Comparison of ENCODE assay signal across 2 cellular contexts in the genomic region with DNA sequence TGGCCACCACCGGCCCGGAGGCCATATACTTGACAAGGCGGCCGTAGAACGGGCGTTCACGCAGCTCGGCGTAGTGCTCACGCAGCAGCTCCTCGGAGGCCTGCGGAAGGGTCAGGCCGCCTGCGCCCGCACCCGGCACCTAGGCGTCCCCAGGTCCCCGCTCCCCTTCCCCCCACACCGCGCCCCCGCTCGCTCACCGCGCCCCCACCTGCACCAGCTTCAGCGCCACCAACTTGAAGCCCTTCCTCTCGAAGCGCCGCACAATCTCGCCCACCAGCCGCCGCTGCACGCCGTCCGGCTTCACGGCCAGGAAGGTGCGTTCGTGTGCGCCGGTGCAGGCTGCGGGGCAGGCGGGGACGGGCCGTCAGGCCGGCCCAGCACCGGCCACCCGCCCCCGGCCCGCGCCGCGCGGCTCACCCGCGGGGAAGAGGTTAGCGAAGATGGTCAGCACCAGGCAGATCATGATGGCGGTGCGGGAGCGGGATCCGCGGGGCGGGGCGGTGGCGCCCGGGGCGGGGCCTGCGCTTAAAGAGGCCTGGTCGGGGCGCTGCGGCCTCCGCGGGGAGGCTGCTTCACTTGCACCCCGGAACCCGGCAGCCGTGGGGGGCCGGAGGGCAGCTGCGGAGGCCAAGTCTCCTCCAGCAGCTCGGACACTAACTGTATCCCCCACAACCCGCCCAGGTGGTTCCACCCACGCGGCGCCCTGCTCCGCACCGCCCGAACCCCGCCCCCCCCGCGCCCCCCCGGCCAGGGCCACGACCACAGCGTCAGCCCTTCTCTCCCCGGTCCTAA.
A peak's percentile ranks its signal among the peaks of the same experiment; 100 is the strongest.
TF ChIP-seq lines count a peak whose summit lies in the region.

A gene (minus strand): TSS at position 472 of the 792 bp plus-strand sequence. CDS start 9 bp downstream, at position 463.

TF ChIP-seq in Ishikawa, 13 proteins besides CTCF, POLR2A, EP300 and RAD21 (continued from another document):
- TF ChIP-seq, protein P1, sequence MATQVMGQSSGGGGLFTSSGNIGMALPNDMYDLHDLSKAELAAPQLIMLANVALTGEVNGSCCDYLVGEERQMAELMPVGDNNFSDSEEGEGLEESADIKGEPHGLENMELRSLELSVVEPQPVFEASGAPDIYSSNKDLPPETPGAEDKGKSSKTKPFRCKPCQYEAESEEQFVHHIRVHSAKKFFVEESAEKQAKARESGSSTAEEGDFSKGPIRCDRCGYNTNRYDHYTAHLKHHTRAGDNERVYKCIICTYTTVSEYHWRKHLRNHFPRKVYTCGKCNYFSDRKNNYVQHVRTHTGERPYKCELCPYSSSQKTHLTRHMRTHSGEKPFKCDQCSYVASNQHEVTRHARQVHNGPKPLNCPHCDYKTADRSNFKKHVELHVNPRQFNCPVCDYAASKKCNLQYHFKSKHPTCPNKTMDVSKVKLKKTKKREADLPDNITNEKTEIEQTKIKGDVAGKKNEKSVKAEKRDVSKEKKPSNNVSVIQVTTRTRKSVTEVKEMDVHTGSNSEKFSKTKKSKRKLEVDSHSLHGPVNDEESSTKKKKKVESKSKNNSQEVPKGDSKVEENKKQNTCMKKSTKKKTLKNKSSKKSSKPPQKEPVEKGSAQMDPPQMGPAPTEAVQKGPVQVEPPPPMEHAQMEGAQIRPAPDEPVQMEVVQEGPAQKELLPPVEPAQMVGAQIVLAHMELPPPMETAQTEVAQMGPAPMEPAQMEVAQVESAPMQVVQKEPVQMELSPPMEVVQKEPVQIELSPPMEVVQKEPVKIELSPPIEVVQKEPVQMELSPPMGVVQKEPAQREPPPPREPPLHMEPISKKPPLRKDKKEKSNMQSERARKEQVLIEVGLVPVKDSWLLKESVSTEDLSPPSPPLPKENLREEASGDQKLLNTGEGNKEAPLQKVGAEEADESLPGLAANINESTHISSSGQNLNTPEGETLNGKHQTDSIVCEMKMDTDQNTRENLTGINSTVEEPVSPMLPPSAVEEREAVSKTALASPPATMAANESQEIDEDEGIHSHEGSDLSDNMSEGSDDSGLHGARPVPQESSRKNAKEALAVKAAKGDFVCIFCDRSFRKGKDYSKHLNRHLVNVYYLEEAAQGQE (IDR thresholded peaks at IDR 0.05; ENCODE audit: low read depth), result no peak
- no peak for TF ChIP-seq NFIC (IDR thresholded peaks at IDR 0.05)
- TF ChIP-seq, protein P2, sequence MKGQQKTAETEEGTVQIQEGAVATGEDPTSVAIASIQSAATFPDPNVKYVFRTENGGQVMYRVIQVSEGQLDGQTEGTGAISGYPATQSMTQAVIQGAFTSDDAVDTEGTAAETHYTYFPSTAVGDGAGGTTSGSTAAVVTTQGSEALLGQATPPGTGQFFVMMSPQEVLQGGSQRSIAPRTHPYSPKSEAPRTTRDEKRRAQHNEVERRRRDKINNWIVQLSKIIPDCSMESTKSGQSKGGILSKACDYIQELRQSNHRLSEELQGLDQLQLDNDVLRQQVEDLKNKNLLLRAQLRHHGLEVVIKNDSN (IDR thresholded peaks at IDR 0.05), result no peak
- no peak for TF ChIP-seq FOXM1 (IDR thresholded peaks at IDR 0.05; ENCODE audit: borderline replicate concordance, low read depth)
- TF ChIP-seq ZBTB7A (IDR thresholded peaks at IDR 0.05; ENCODE audit: low read depth), result no peak

TF ChIP-seq in K562, 482 proteins besides CTCF, POLR2A, EP300 and RAD21 (continued from another document and continues in another):
- TF ChIP-seq POLR2AphosphoS2 (IDR thresholded peaks at IDR 0.05; ENCODE audit: low read length) (0 out of 2 replicates have a peak, but pooled peaks have one; percentile 25), EGR1 (conservative IDR thresholded peaks at IDR 0.05) (peak; percentile 77), CXXC5 (CRISPR knock-in tag; IDR thresholded peaks at IDR 0.05) (peak; percentile 44; the same call in 1 of the 2 replicates), ZNF282 (CRISPR knock-in tag; IDR thresholded peaks at IDR 0.05) (no peak), CTBP1 (IDR thresholded peaks at IDR 0.05; ENCODE audit: borderline replicate concordance) (peak; percentile 31; the same call in 1 of the 2 replicates), POLR2G (IDR thresholded peaks at IDR 0.05; ENCODE audit: low read depth, low read length) (peak; percentile 75), YY1 (IDR thresholded peaks at IDR 0.05; ENCODE audit: borderline replicate concordance in 1 of 3, control insufficient read depth in 1 of 3, extremely low read depth in 1 of 3, insufficient read depth in 3 of 3, insufficient read length in 1 of 3, insufficient replicate concordance in 2 of 3, low read depth in 1 of 3, low read length in 2 of 3) (peak in 2 of 3 experiments; percentile 71 to 84), CREB1 (IDR thresholded peaks at IDR 0.05) (0 out of 2 replicates have a peak, but pooled peaks have one; percentile 16), CREB1 (CRISPR knock-in tag; IDR thresholded peaks at IDR 0.05) (no peak), NRF1 (conservative IDR thresholded peaks at IDR 0.05 in 1 of 2, IDR thresholded peaks at IDR 0.05 in 1 of 2) (peak; percentile 5 to 21; a peak in 1 of 4 replicates), ZNF445 (CRISPR knock-in tag; IDR thresholded peaks at IDR 0.05; ENCODE audit: low read depth) (no peak), SIN3B (IDR thresholded peaks at IDR 0.05; ENCODE audit: low read depth) (peak; percentile 65; the same call in 1 of the 2 replicates), ZNF699 (CRISPR knock-in tag; IDR thresholded peaks at IDR 0.05; ENCODE audit: insufficient replicate concordance) (no peak), SIN3A (IDR thresholded peaks at IDR 0.05; ENCODE audit: borderline replicate concordance in 2 of 2, control insufficient read depth in 1 of 2, low read depth in 2 of 2, low read length in 2 of 2) (peak; percentile 59 to 76; a peak in 2 of 4 replicates), KDM5B (IDR thresholded peaks at IDR 0.05; ENCODE audit: insufficient replicate concordance, low read depth, low read length) (peak; percentile 38), CREM (IDR thresholded peaks at IDR 0.05; ENCODE audit: low read depth) (peak; percentile 57), RNF2 (IDR thresholded peaks at IDR 0.05) (no peak)
- TF ChIP-seq, protein P3, sequence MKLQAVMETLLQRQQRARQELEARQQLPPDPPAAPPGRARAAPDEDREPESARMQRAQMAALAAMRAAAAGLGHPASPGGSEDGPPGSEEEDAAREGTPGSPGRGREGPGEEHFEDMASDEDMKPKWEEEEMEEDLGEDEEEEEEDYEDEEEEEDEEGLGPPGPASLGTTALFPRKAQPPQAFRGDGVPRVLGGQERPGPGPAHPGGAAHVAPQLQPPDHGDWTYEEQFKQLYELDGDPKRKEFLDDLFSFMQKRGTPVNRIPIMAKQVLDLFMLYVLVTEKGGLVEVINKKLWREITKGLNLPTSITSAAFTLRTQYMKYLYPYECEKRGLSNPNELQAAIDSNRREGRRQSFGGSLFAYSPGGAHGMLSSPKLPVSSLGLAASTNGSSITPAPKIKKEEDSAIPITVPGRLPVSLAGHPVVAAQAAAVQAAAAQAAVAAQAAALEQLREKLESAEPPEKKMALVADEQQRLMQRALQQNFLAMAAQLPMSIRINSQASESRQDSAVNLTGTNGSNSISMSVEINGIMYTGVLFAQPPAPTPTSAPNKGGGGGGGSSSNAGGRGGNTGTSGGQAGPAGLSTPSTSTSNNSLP (IDR thresholded peaks at IDR 0.05; ENCODE audit: borderline replicate concordance, low read depth, low read length), result no peak
- TF ChIP-seq, protein P4, sequence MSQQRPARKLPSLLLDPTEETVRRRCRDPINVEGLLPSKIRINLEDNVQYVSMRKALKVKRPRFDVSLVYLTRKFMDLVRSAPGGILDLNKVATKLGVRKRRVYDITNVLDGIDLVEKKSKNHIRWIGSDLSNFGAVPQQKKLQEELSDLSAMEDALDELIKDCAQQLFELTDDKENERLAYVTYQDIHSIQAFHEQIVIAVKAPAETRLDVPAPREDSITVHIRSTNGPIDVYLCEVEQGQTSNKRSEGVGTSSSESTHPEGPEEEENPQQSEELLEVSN (IDR thresholded peaks at IDR 0.05; ENCODE audit: borderline replicate concordance in 1 of 2, extremely low read depth in 1 of 2, insufficient read depth in 1 of 2, insufficient read length in 1 of 2, low read depth in 1 of 2, low read length in 1 of 2, poor library complexity in 1 of 2, severe bottlenecking in 1 of 2), result peak in 1 of 2 experiments; percentile 10
- TF ChIP-seq, protein P1 (CRISPR knock-in tag; IDR thresholded peaks at IDR 0.05; ENCODE audit: low read depth), result 0 out of 2 replicates have a peak, but pooled peaks have one; percentile 29
- TF ChIP-seq, protein P5, sequence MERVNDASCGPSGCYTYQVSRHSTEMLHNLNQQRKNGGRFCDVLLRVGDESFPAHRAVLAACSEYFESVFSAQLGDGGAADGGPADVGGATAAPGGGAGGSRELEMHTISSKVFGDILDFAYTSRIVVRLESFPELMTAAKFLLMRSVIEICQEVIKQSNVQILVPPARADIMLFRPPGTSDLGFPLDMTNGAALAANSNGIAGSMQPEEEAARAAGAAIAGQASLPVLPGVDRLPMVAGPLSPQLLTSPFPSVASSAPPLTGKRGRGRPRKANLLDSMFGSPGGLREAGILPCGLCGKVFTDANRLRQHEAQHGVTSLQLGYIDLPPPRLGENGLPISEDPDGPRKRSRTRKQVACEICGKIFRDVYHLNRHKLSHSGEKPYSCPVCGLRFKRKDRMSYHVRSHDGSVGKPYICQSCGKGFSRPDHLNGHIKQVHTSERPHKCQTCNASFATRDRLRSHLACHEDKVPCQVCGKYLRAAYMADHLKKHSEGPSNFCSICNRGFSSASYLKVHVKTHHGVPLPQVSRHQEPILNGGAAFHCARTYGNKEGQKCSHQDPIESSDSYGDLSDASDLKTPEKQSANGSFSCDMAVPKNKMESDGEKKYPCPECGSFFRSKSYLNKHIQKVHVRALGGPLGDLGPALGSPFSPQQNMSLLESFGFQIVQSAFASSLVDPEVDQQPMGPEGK (CRISPR knock-in tag; IDR thresholded peaks at IDR 0.05; ENCODE audit: borderline replicate concordance), result no peak
- TF ChIP-seq, protein P6, sequence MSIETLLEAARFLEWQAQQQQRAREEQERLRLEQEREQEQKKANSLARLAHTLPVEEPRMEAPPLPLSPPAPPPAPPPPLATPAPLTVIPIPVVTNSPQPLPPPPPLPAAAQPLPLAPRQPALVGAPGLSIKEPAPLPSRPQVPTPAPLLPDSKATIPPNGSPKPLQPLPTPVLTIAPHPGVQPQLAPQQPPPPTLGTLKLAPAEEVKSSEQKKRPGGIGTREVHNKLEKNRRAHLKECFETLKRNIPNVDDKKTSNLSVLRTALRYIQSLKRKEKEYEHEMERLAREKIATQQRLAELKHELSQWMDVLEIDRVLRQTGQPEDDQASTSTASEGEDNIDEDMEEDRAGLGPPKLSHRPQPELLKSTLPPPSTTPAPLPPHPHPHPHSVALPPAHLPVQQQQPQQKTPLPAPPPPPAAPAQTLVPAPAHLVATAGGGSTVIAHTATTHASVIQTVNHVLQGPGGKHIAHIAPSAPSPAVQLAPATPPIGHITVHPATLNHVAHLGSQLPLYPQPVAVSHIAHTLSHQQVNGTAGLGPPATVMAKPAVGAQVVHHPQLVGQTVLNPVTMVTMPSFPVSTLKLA (conservative IDR thresholded peaks at IDR 0.05), result peak in 1 of 2 experiments; percentile 36; a peak in 1 of 4 replicates
- TF ChIP-seq, protein P7, sequence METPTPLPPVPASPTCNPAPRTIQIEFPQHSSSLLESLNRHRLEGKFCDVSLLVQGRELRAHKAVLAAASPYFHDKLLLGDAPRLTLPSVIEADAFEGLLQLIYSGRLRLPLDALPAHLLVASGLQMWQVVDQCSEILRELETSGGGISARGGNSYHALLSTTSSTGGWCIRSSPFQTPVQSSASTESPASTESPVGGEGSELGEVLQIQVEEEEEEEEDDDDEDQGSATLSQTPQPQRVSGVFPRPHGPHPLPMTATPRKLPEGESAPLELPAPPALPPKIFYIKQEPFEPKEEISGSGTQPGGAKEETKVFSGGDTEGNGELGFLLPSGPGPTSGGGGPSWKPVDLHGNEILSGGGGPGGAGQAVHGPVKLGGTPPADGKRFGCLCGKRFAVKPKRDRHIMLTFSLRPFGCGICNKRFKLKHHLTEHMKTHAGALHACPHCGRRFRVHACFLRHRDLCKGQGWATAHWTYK (CRISPR knock-in tag; IDR thresholded peaks at IDR 0.05), result 0 out of 2 replicates have a peak, but pooled peaks have one; percentile 10
- TF ChIP-seq, protein P8, sequence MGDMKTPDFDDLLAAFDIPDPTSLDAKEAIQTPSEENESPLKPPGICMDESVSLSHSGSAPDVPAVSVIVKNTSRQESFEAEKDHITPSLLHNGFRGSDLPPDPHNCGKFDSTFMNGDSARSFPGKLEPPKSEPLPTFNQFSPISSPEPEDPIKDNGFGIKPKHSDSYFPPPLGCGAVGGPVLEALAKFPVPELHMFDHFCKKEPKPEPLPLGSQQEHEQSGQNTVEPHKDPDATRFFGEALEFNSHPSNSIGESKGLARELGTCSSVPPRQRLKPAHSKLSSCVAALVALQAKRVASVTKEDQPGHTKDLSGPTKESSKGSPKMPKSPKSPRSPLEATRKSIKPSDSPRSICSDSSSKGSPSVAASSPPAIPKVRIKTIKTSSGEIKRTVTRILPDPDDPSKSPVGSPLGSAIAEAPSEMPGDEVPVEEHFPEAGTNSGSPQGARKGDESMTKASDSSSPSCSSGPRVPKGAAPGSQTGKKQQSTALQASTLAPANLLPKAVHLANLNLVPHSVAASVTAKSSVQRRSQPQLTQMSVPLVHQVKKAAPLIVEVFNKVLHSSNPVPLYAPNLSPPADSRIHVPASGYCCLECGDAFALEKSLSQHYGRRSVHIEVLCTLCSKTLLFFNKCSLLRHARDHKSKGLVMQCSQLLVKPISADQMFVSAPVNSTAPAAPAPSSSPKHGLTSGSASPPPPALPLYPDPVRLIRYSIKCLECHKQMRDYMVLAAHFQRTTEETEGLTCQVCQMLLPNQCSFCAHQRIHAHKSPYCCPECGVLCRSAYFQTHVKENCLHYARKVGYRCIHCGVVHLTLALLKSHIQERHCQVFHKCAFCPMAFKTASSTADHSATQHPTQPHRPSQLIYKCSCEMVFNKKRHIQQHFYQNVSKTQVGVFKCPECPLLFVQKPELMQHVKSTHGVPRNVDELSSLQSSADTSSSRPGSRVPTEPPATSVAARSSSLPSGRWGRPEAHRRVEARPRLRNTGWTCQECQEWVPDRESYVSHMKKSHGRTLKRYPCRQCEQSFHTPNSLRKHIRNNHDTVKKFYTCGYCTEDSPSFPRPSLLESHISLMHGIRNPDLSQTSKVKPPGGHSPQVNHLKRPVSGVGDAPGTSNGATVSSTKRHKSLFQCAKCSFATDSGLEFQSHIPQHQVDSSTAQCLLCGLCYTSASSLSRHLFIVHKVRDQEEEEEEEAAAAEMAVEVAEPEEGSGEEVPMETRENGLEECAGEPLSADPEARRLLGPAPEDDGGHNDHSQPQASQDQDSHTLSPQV (IDR thresholded peaks at IDR 0.05), result 0 out of 2 replicates have a peak, but pooled peaks have one; percentile 30
